ENCODE assay signal across 8 cellular contexts in the genomic region with DNA sequence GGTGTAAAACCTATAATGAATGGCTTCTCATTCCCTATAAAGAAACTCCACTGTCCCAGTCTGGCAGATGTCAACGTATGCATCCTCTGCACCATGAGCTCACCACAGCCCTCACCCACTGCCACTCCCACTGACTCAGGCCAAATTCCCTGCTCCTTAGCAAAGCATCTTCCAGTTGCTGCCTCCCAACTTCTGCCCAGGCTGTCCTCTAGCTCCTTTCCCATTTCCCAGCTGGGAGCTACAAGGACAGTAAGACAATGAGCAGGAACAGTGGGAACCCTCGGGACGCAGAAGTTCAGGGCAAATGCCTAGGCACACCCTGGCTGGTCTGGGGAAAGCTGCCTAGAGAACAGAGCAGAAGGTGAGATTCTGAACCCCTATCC. TPM values are rescaled to one million over a fixed set of nuclear protein-coding genes. Genes with fewer than 3 reads are reported as not detected.
DNase-seq lines count a peak whose midpoint lies in the region; ATAC-seq lines count a peak whose summit lies in the region.

No MANE protein-coding gene starts in this region.

- peak overlapping the region; percentile 42 for H3K27ac Mint-ChIP-seq in activated naive CD4-positive, alpha-beta T cell treated with anti-CD3 and anti-CD28 coated beads, Interleukin-2, amount 10 ng/mL, durations not matched to agents 7 days and 5 days
- H3K27ac Mint-ChIP-seq in activated T-helper 17 cell treated with anti-CD3 and anti-CD28 coated beads, Interleukin-2, amount 50 U/mL, for 72 hours = peak overlapping the region; percentile 90

- no peak for DNase-seq in activated naive CD4-positive, alpha-beta T cell treated with anti-CD3 and anti-CD28 coated beads, Interleukin-2, amount 10 ng/mL, durations not matched to agents 7 days and 5 days
- no peak for DNase-seq in activated naive CD4-positive, alpha-beta T cell treated with anti-CD3 and anti-CD28 coated beads, Interleukin-2, amount 50 U/mL, for 16 hours
- peak in 1 of 3 donors; percentile 28 for DNase-seq in right cardiac atrium
- no peak for DNase-seq in AML-193 (lab: John Stamatoyannopoulos, UW)

- peak overlapping the region; percentile 84 for H3K4me2 ChIP-seq in skeletal muscle satellite cell (ENCODE audit: low read length)

- intact Hi-C loops in right cardiac atrium (cut with DNase I) = loop anchor here in 2 of 4 donors (5.0 kb wide), 2 partner anchors 84 to 94 kb away; no protein-coding TSS in a partner anchor

- peaks cover 38% of the 10 kb centered on the region for H3K36me3 ChIP-seq in skeletal muscle satellite cell (ENCODE audit: insufficient read depth, low read length)

- no peak overlapping the region for H3K27ac ChIP-seq in right cardiac atrium (ENCODE audit: low read length)

- H3K27me3 Mint-ChIP-seq in activated naive CD4-positive, alpha-beta T cell treated with anti-CD3 and anti-CD28 coated beads, Interleukin-2, amount 10 ng/mL, durations not matched to agents 7 days and 5 days = peaks cover 3% of the 10 kb centered on the region
- no peaks in the 10 kb centered on the region for H3K27me3 Mint-ChIP-seq in activated T-helper 17 cell treated with anti-CD3 and anti-CD28 coated beads, Interleukin-2, amount 50 U/mL, for 72 hours

- CTCF ChIA-PET in activated naive CD4-positive, alpha-beta T cell treated with anti-CD3 and anti-CD28 coated beads, Interleukin-2, amount 10 ng/mL, durations not matched to agents 7 days and 5 days (lab: Charles Lee) = interaction anchor here (0.6 to 2.6 kb wide), 6 partner anchors 11 to 164 kb away, joined by 3 to 28 read pairs (median 4); no protein-coding TSS in a partner anchor

- peak overlapping the region; percentile 82 for H3K4me3 Mint-ChIP-seq in activated naive CD4-positive, alpha-beta T cell treated with anti-CD3 and anti-CD28 coated beads, Interleukin-2, amount 10 ng/mL, durations not matched to agents 7 days and 5 days
- peak overlapping the region; percentile 89 for H3K4me3 Mint-ChIP-seq in activated T-helper 17 cell treated with anti-CD3 and anti-CD28 coated beads, Interleukin-2, amount 50 U/mL, for 72 hours

- ATAC-seq in activated T-helper 17 cell treated with anti-CD3 and anti-CD28 coated beads, Interleukin-2, amount 50 U/mL, for 72 hours (replicated peaks) = no peak
- ATAC-seq in right cardiac atrium = peak; percentile 6 to 36
- ATAC-seq in HG03108 (IDR thresholded peaks at IDR 0.05; ENCODE audit: unreplicated experiment) = no peak
- no peak for ATAC-seq in HG03342 (IDR thresholded peaks at IDR 0.05; ENCODE audit: unreplicated experiment)

- peaks cover 16% of the 10 kb centered on the region for H3K4me1 Mint-ChIP-seq in activated naive CD4-positive, alpha-beta T cell treated with anti-CD3 and anti-CD28 coated beads, Interleukin-2, amount 10 ng/mL, durations not matched to agents 7 days and 5 days
- H3K4me1 Mint-ChIP-seq in activated T-helper 17 cell treated with anti-CD3 and anti-CD28 coated beads, Interleukin-2, amount 50 U/mL, for 72 hours = no peaks in the 10 kb centered on the region

- WGBS in right cardiac atrium = 5% methylated on average over 3 of the region's 3 CpGs

- H3K9me3 Mint-ChIP-seq in activated naive CD4-positive, alpha-beta T cell treated with anti-CD3 and anti-CD28 coated beads, Interleukin-2, amount 10 ng/mL, durations not matched to agents 7 days and 5 days = no peaks in the 10 kb centered on the region
- H3K9me3 Mint-ChIP-seq in activated T-helper 17 cell treated with anti-CD3 and anti-CD28 coated beads, Interleukin-2, amount 50 U/mL, for 72 hours = no peaks in the 10 kb centered on the region

- peak overlapping the region; percentile 94 for H3K9ac ChIP-seq in skeletal muscle satellite cell (ENCODE audit: low read depth, low read length)

- peaks cover 3% of the 10 kb centered on the region for H3K4me1 ChIP-seq in right cardiac atrium (ENCODE audit: control insufficient read depth, insufficient read depth, low read length)
- peaks cover 7% of the 10 kb centered on the region for H3K4me1 ChIP-seq in skeletal muscle satellite cell (ENCODE audit: control insufficient read depth, insufficient read depth, low read length)

- H3K36me3 Mint-ChIP-seq in activated naive CD4-positive, alpha-beta T cell treated with anti-CD3 and anti-CD28 coated beads, Interleukin-2, amount 10 ng/mL, durations not matched to agents 7 days and 5 days = peaks cover 17% of the 10 kb centered on the region
- peaks cover 21% of the 10 kb centered on the region for H3K36me3 Mint-ChIP-seq in activated T-helper 17 cell treated with anti-CD3 and anti-CD28 coated beads, Interleukin-2, amount 50 U/mL, for 72 hours (ENCODE audit: low read depth)

- H3K9me3 ChIP-seq in right cardiac atrium (ENCODE audit: control insufficient read depth, low read length) = no peaks in the 10 kb centered on the region
- H3K9me3 ChIP-seq in skeletal muscle satellite cell (replicated peaks; ENCODE audit: low read length) = no peaks in the 10 kb centered on the region

- H3K4me3 ChIP-seq in right cardiac atrium (ENCODE audit: low read length) (peak overlapping the region; percentile 92), skeletal muscle satellite cell (ENCODE audit: low read length) (peak overlapping the region; percentile 74)

- H3K27me3 ChIP-seq in right cardiac atrium (ENCODE audit: control insufficient read depth, insufficient read depth) (no peaks in the 10 kb centered on the region), skeletal muscle satellite cell (ENCODE audit: control insufficient read depth, insufficient read depth, low read length) (no peaks in the 10 kb centered on the region)

RNA-seq across cellular contexts. Expression of a gene that starts 9.1 kb away (rescaled TPM):
- 10 to 100 TPM; 29.9 to 51.6 TPM for total RNA-seq in activated T-helper 17 cell treated with anti-CD3 and anti-CD28 coated beads, Interleukin-2, amount 50 U/mL, for 72 hours
- total RNA-seq in right cardiac atrium = 10 to 100 TPM; 27.5 to 34.0 (median 32.0) TPM
- polyA plus RNA-seq in right cardiac atrium = 20.8 TPM
- 17.0 and 26.0 TPM in 2 replicates for total RNA-seq in skeletal muscle satellite cell (2012; rRNA removed)

RNA-seq across cellular contexts. Expression of a gene that starts 13.7 kb away (rescaled TPM):
- 100 to 1,000 TPM in 1 of 2 donors, 10 to 100 TPM in 1; 82.9 to 175 TPM for total RNA-seq in activated T-helper 17 cell treated with anti-CD3 and anti-CD28 coated beads, Interleukin-2, amount 50 U/mL, for 72 hours
- total RNA-seq in right cardiac atrium = 10 to 100 TPM; 66.6 to 80.7 (median 68.2) TPM
- 125 TPM for polyA plus RNA-seq in right cardiac atrium
- total RNA-seq in skeletal muscle satellite cell (2012; rRNA removed) = 139 and 222 TPM in 2 replicates

RNA-seq across cellular contexts. Expression of a gene that starts 14.5 kb away (rescaled TPM):
- 10 to 100 TPM; 61.4 to 64.2 TPM for total RNA-seq in activated T-helper 17 cell treated with anti-CD3 and anti-CD28 coated beads, Interleukin-2, amount 50 U/mL, for 72 hours
- 10 to 100 TPM; 24.3 to 29.0 (median 27.4) TPM for total RNA-seq in right cardiac atrium
- 26.7 TPM for polyA plus RNA-seq in right cardiac atrium
- total RNA-seq in skeletal muscle satellite cell (2012; rRNA removed) = 29.9 and 45.7 TPM in 2 replicates

RNA-seq across cellular contexts. Expression of a gene that starts 26.3 kb away (rescaled TPM):
- total RNA-seq in activated T-helper 17 cell treated with anti-CD3 and anti-CD28 coated beads, Interleukin-2, amount 50 U/mL, for 72 hours = under 1 TPM in 1 of 2 donors, not detected in 1; 0.26 TPM
- under 1 TPM; 0.56 to 0.94 (median 0.79) TPM for total RNA-seq in right cardiac atrium
- 1.1 TPM for polyA plus RNA-seq in right cardiac atrium
- 0.76 and 0.87 TPM in 2 replicates for total RNA-seq in skeletal muscle satellite cell (2012; rRNA removed)

RNA-seq across cellular contexts. Expression of a gene that starts 26.7 kb away (rescaled TPM):
- 10 to 100 TPM; 18.4 to 21.0 TPM for total RNA-seq in activated T-helper 17 cell treated with anti-CD3 and anti-CD28 coated beads, Interleukin-2, amount 50 U/mL, for 72 hours
- 10 to 100 TPM; 11.1 to 16.3 (median 12.4) TPM for total RNA-seq in right cardiac atrium
- 6.9 TPM for polyA plus RNA-seq in right cardiac atrium
- 3.5 and 4.2 TPM in 2 replicates for total RNA-seq in skeletal muscle satellite cell (2012; rRNA removed)

Comparison
In these comparisons a context has a peak if more than half of its experiments do, and no peak if none do; other contexts are left out.
1. ATAC-seq: peak in right cardiac atrium (2 of 2); none in activated T-helper 17 cell treated with anti-CD3 and anti-CD28 coated beads, Interleukin-2, amount 50 U/mL, for 72 hours (single experiment), HG03108 (single experiment) and HG03342 (single experiment).